In genomic region chr9:83521017-83521810, GRCh38 we compare ENCODE assay signal across 32 cellular contexts. TPM values are rescaled to one million over a fixed set of nuclear protein-coding genes. Genes with fewer than 3 reads are reported as not detected.
DNase-seq lines count a peak whose midpoint lies in the region; ATAC-seq and TF ChIP-seq lines count a peak whose summit lies in the region.
"Had no signal": no experiment of that assay in that cellular context is flagged by ENCODE, and none has a peak within 500 bp of the region (broad histone marks: within the 10 kb centered on the region; RNA-seq: fewer than 3 reads in every experiment).

No MANE protein-coding gene starts in this region.

- peaks cover 0 to 4% (median 2%) of the 10 kb centered on the region in 7 donors for H3K9me3 Mint-ChIP-seq in CD14-positive monocyte
- H3K9me3 Mint-ChIP-seq in activated T-helper 2 cell treated with anti-CD3 and anti-CD28 coated beads, Interferon-gamma antibody, Interleukin-2, Interleukin-4, amounts not matched to agents 10 μg/mL and 5 μg/mL and 100 μg/mL, durations not matched to agents 14 hours and 24 hours and 36 hours, result no peaks in the 10 kb centered on the region
- H3K9me3 Mint-ChIP-seq: activated T-cell treated with anti-CD3 and anti-CD28 coated beads, Interleukin-2, amount 50 U/mL, for 72 hours; T-helper 2 cell treated with Interferon-gamma antibody and Interleukin-4, amounts not matched to agents 5 μg/mL and 100 μg/mL, for 36 hours had no signal

- H3K9me3 ChIP-seq in PC-9 (ENCODE audit: insufficient read depth, low read depth) (no peaks in the 10 kb centered on the region), osteoblast (ENCODE audit: low read depth, low read length) (no peaks in the 10 kb centered on the region), right atrium auricular region (no peaks in the 10 kb centered on the region)
- H3K9me3 ChIP-seq: adrenal gland; BLaER1 treated with 17β-estradiol and CSF1 and Interleukin-3, amounts not matched to agents 10 nM and 100 nM; pancreas; suprapubic skin had no signal

- no peaks in the 10 kb centered on the region for H3K36me3 ChIP-seq in PC-9 (ENCODE audit: low read depth)
- H3K36me3 ChIP-seq in osteoblast (ENCODE audit: insufficient read depth, low read length), result no peaks in the 10 kb centered on the region
- H3K36me3 ChIP-seq in right atrium auricular region, result no peaks in the 10 kb centered on the region
- H3K36me3 ChIP-seq: adrenal gland; BLaER1 treated with 17β-estradiol and CSF1 and Interleukin-3, amounts not matched to agents 10 nM and 100 nM; pancreas; suprapubic skin had no signal

- no TSS peak for BruUV-seq in PC-9 (replicated peaks; lab: Mats Ljungman, UMichigan)

- H3K9me2 ChIP-seq in PC-9 (ENCODE audit: insufficient read depth), result no peaks in the 10 kb centered on the region

- H3F3A ChIP-seq in PC-9 (ENCODE audit: insufficient read depth, low read depth), result peaks cover 8% of the 10 kb centered on the region; the same call in 1 of the 2 replicates

- DNase-seq in CD14-positive monocyte (ENCODE audit: low spot score) (no peak), HL-60 (ENCODE audit: low read depth in 1 of 2, low spot score in 1 of 2) (no peak), PC-9 (peak; percentile 28 to 66), kidney glomerular epithelial cell (lab: John Stamatoyannopoulos, UW) (peak; percentile 7), osteoblast (ENCODE audit: insufficient read length, low spot score, missing footprints) (no peak), right atrium auricular region (ENCODE audit: low spot score) (no peak)
- no peak for DNase-seq in activated T-helper 2 cell treated with anti-CD3 and anti-CD28 coated beads, Interferon-gamma antibody, Interleukin-2, Interleukin-4, amounts not matched to agents 10 μg/mL and 5 μg/mL and 100 μg/mL, durations not matched to agents 14 hours and 24 hours and 36 hours (ENCODE audit: low spot score)
- DNase-seq: activated CD4-positive, alpha-beta T cell treated with anti-CD3 and anti-CD28 coated beads for 4 hours; activated naive CD4-positive, alpha-beta T cell treated with anti-CD3 and anti-CD28 coated beads for 36 hours; activated T-cell treated with anti-CD3 and anti-CD28 coated beads, Interleukin-2, amount 50 U/mL, for 72 hours; adrenal gland; Calu3; EL; islet precursor cell; midbrain; naive thymus-derived CD8-positive, alpha-beta T cell; NCI-H1105 treated with DMSO at 0.1 percent for 48 hours; NCI-H2029; NCI-H2227 treated with DMSO at 0.1 percent for 48 hours; NCI-H69; OCI-M1; pancreas; SHP77; stimulated activated naive B cell treated with anti-CD40 and anti-IgM and Interleukin-4, amounts not matched to agents 10 μg/mL and 1 μg/mL and 100 μg/mL, for 72 hours had no signal

- H3K4me3 Mint-ChIP-seq in CD14-positive monocyte, result peak overlapping the region; percentile 17 to 83
- H3K4me3 Mint-ChIP-seq in activated T-helper 2 cell treated with anti-CD3 and anti-CD28 coated beads, Interferon-gamma antibody, Interleukin-2, Interleukin-4, amounts not matched to agents 10 μg/mL and 5 μg/mL and 100 μg/mL, durations not matched to agents 14 hours and 24 hours and 36 hours (ENCODE audit: low read depth), result no peak overlapping the region
- H3K4me3 Mint-ChIP-seq: activated naive CD4-positive, alpha-beta T cell treated with anti-CD3 and anti-CD28 coated beads for 36 hours; activated T-cell treated with anti-CD3 and anti-CD28 coated beads, Interleukin-2, amount 50 U/mL, for 72 hours; brain; naive thymus-derived CD8-positive, alpha-beta T cell; stimulated activated naive B cell treated with anti-CD40 and anti-IgM and Interleukin-4, amounts not matched to agents 10 μg/mL and 1 μg/mL and 100 μg/mL, for 72 hours; T-helper 2 cell treated with Interferon-gamma antibody and Interleukin-4, amounts not matched to agents 5 μg/mL and 100 μg/mL, for 36 hours had no signal

- H3K27me3 Mint-ChIP-seq in CD14-positive monocyte (ENCODE audit: low read depth in 3 of 3), result no peaks in the 10 kb centered on the region
- peaks cover 9% of the 10 kb centered on the region for H3K27me3 Mint-ChIP-seq in activated T-helper 2 cell treated with anti-CD3 and anti-CD28 coated beads, Interferon-gamma antibody, Interleukin-2, Interleukin-4, amounts not matched to agents 10 μg/mL and 5 μg/mL and 100 μg/mL, durations not matched to agents 14 hours and 24 hours and 36 hours (ENCODE audit: low read depth)
- H3K27me3 Mint-ChIP-seq: brain had no signal

- H3K4me3 ChIP-seq in HL-60 (replicated peaks; ENCODE audit: insufficient read depth, low read length), result no peak overlapping the region
- H3K4me3 ChIP-seq in PC-9, result no peak overlapping the region
- H3K4me3 ChIP-seq in osteoblast (ENCODE audit: insufficient read depth, low read length), result no peak overlapping the region
- no peak overlapping the region for H3K4me3 ChIP-seq in right atrium auricular region
- H3K4me3 ChIP-seq: adrenal gland; BLaER1 treated with 17β-estradiol and CSF1 and Interleukin-3, amounts not matched to agents 10 nM and 100 nM; GM12878; pancreas; suprapubic skin had no signal

- CTCF ChIA-PET in PC-9 (lab: Charles Lee), result no interaction called here

- H3K4me1 Mint-ChIP-seq in CD14-positive monocyte, result peaks cover 36% of the 10 kb centered on the region
- no peaks in the 10 kb centered on the region for H3K4me1 Mint-ChIP-seq in activated T-helper 2 cell treated with anti-CD3 and anti-CD28 coated beads, Interferon-gamma antibody, Interleukin-2, Interleukin-4, amounts not matched to agents 10 μg/mL and 5 μg/mL and 100 μg/mL, durations not matched to agents 14 hours and 24 hours and 36 hours (ENCODE audit: low read depth)

- H3K27me3 ChIP-seq in HL-60 (ENCODE audit: insufficient read depth, poor library complexity, severe bottlenecking), result no peaks in the 10 kb centered on the region
- H3K27me3 ChIP-seq in PC-9 (ENCODE audit: insufficient read depth, low read depth), result no peaks in the 10 kb centered on the region
- H3K27me3 ChIP-seq in osteoblast (ENCODE audit: insufficient read depth, low read length), result no peaks in the 10 kb centered on the region
- no peaks in the 10 kb centered on the region for H3K27me3 ChIP-seq in right atrium auricular region
- H3K27me3 ChIP-seq: adrenal gland; BLaER1 treated with 17β-estradiol and CSF1 and Interleukin-3, amounts not matched to agents 10 nM and 100 nM; pancreas; suprapubic skin had no signal

- no peak overlapping the region for H2AFZ ChIP-seq in PC-9
- no peak overlapping the region for H2AFZ ChIP-seq in osteoblast (ENCODE audit: low read length)

- H4K20me1 ChIP-seq in PC-9 (ENCODE audit: insufficient read depth) (no peaks in the 10 kb centered on the region), osteoblast (ENCODE audit: insufficient read depth, low read length) (no peaks in the 10 kb centered on the region)
- H4K20me1 ChIP-seq: BLaER1 treated with 17β-estradiol and CSF1 and Interleukin-3, amounts not matched to agents 10 nM and 100 nM had no signal

- no peak for ATAC-seq in HG02759 (IDR thresholded peaks at IDR 0.05; ENCODE audit: unreplicated experiment)
- ATAC-seq: activated T-cell treated with anti-CD3 and anti-CD28 coated beads, Interleukin-2, amount 50 U/mL, for 72 hours; GM12878; naive thymus-derived CD8-positive, alpha-beta T cell; pancreas; sciatic nerve had no signal

- POLR2A ChIA-PET in PC-9 (lab: Charles Lee; ENCODE audit: unreplicated experiment), result no interaction called here

- H3K4me2 ChIP-seq in PC-9, result no peak overlapping the region; the same call in 1 of the 2 replicates
- H3K4me2 ChIP-seq in osteoblast (ENCODE audit: insufficient read depth, low read length), result no peak overlapping the region
- H3K4me2 ChIP-seq: BLaER1 treated with 17β-estradiol and CSF1 and Interleukin-3, amounts not matched to agents 10 nM and 100 nM had no signal

- H3K79me2 ChIP-seq in PC-9 (ENCODE audit: low read depth) (no peaks in the 10 kb centered on the region), osteoblast (ENCODE audit: insufficient read depth, low read length) (no peaks in the 10 kb centered on the region)

- H3K27ac ChIP-seq in HL-60 (replicated peaks) (peak overlapping the region; percentile 62), PC-9 (0 out of 2 replicates have a peak overlapping the region, but pooled peaks have one; percentile 21), osteoblast (ENCODE audit: low read depth, low read length) (no peak overlapping the region), right atrium auricular region (no peak overlapping the region)
- H3K27ac ChIP-seq: adrenal gland; BLaER1 treated with 17β-estradiol and CSF1 and Interleukin-3, amounts not matched to agents 10 nM and 100 nM; pancreas; suprapubic skin; VCaP had no signal

- TF ChIP-seq CTCF in CD14-positive monocyte (IDR thresholded peaks at IDR 0.05) (no peak), HL-60 (IDR thresholded peaks at IDR 0.05; ENCODE audit: insufficient read depth, low read length) (no peak), PC-9 (conservative IDR thresholded peaks at IDR 0.05) (no peak), osteoblast (IDR thresholded peaks at IDR 0.05; ENCODE audit: extremely low read depth, low read depth, low read length) (no peak), right atrium auricular region (IDR thresholded peaks at IDR 0.05) (no peak)

- peak overlapping the region; percentile 58 to 90 (median 81) for H3K27ac Mint-ChIP-seq in CD14-positive monocyte
- H3K27ac Mint-ChIP-seq in activated T-helper 2 cell treated with anti-CD3 and anti-CD28 coated beads, Interferon-gamma antibody, Interleukin-2, Interleukin-4, amounts not matched to agents 10 μg/mL and 5 μg/mL and 100 μg/mL, durations not matched to agents 14 hours and 24 hours and 36 hours, result no peak overlapping the region
- H3K27ac Mint-ChIP-seq: activated naive CD4-positive, alpha-beta T cell treated with anti-CD3 and anti-CD28 coated beads for 36 hours; activated T-cell treated with anti-CD3 and anti-CD28 coated beads, Interleukin-2, amount 50 U/mL, for 72 hours; brain; naive thymus-derived CD8-positive, alpha-beta T cell; stimulated activated naive B cell treated with anti-CD40 and anti-IgM and Interleukin-4, amounts not matched to agents 10 μg/mL and 1 μg/mL and 100 μg/mL, for 72 hours; T-helper 2 cell treated with Interferon-gamma antibody and Interleukin-4, amounts not matched to agents 5 μg/mL and 100 μg/mL, for 36 hours had no signal

- intact Hi-C loops in CD14-positive monocyte (cut with micrococcal nuclease) (no loop called here), PC-9 (cut with micrococcal nuclease; ENCODE audit: unreplicated experiment) (no loop called here)
- intact Hi-C loops in activated T-helper 2 cell treated with anti-CD3 and anti-CD28 coated beads, Interferon-gamma antibody, Interleukin-2, Interleukin-4, amounts not matched to agents 10 μg/mL and 5 μg/mL and 100 μg/mL, durations not matched to agents 14 hours and 24 hours and 36 hours (cut with micrococcal nuclease), result no loop called here

- H3K36me3 Mint-ChIP-seq in CD14-positive monocyte, result peaks cover 2% of the 10 kb centered on the region in 2 donors
- no peaks in the 10 kb centered on the region for H3K36me3 Mint-ChIP-seq in activated T-helper 2 cell treated with anti-CD3 and anti-CD28 coated beads, Interferon-gamma antibody, Interleukin-2, Interleukin-4, amounts not matched to agents 10 μg/mL and 5 μg/mL and 100 μg/mL, durations not matched to agents 14 hours and 24 hours and 36 hours (ENCODE audit: low read depth)

- H3K4me1 ChIP-seq in PC-9 (replicated peaks; ENCODE audit: insufficient read depth) (peaks cover 12% of the 10 kb centered on the region), osteoblast (ENCODE audit: insufficient read depth, low read length) (no peaks in the 10 kb centered on the region), right atrium auricular region (no peaks in the 10 kb centered on the region)
- H3K4me1 ChIP-seq: adrenal gland, pancreas, suprapubic skin had no signal

RNA-seq across cellular contexts. Expression of gene FRMD3, which starts 17.0 kb away (rescaled TPM):
- 1 to 10 TPM; 4.2 to 9.8 TPM for polyA plus RNA-seq in CD14-positive monocyte
- 1.4 and 1.9 TPM in 2 replicates for total RNA-seq in PC-9 (2021)
- total RNA-seq in osteoblast, result 0.36 TPM in 1 of 2 replicates, not detected in the other
- total RNA-seq in activated T-helper 2 cell treated with anti-CD3 and anti-CD28 coated beads, Interferon-gamma antibody, Interleukin-2, Interleukin-4, amounts not matched to agents 10 μg/mL and 5 μg/mL and 100 μg/mL, durations not matched to agents 14 hours and 24 hours and 36 hours, result 0.34 and 0.51 TPM in 2 replicates
- 10 to 100 TPM; 31.4 to 77.5 TPM for total RNA-seq in right atrium auricular region

Comparison
In these comparisons a context has a peak if more than half of its experiments do, and no peak if none do; other contexts are left out.
1. DNase-seq: peak in PC-9 (2 of 2) and kidney glomerular epithelial cell (single experiment); none in CD14-positive monocyte (single experiment), HL-60 (0 of 2), osteoblast (single experiment), activated T-helper 2 cell treated with anti-CD3 and anti-CD28 coated beads, Interferon-gamma antibody, Interleukin-2, Interleukin-4, amounts not matched to agents 10 μg/mL and 5 μg/mL and 100 μg/mL, durations not matched to agents 14 hours and 24 hours and 36 hours (single experiment) and right atrium auricular region (single experiment).
2. H3K27ac ChIP-seq: peak in HL-60 (single experiment) and PC-9 (single experiment); none in osteoblast (single experiment) and right atrium auricular region (0 of 2).
3. RNA of gene FRMD3, which starts 17.0 kb away (total RNA-seq): 31.4 to 77.5 TPM in right atrium auricular region; 1.4 to 1.9 TPM in PC-9, 0.36 TPM in osteoblast and 0.34 to 0.51 TPM in activated T-helper 2 cell treated with anti-CD3 and anti-CD28 coated beads, Interferon-gamma antibody, Interleukin-2, Interleukin-4, amounts not matched to agents 10 μg/mL and 5 μg/mL and 100 μg/mL, durations not matched to agents 14 hours and 24 hours and 36 hours; every median in the first group is over 10 times any median in the second.